1 cellular context compared by ENCODE assay signal in genomic region chr3:170999737-171000242, GRCh38.
TF ChIP-seq lines count a peak whose summit lies in the region.

No MANE protein-coding gene starts in this region.

TF ChIP-seq in SK-N-SH, 30 proteins besides CTCF, POLR2A, EP300 and RAD21 (continued from another document):
- TF ChIP-seq POLR2AphosphoS5 (IDR thresholded peaks at IDR 0.05; ENCODE audit: low read depth, low read length) = peak; percentile 77; the same call in 1 of the 2 replicates
- peak; percentile 93 for TF ChIP-seq FOXM1 (IDR thresholded peaks at IDR 0.05; ENCODE audit: low read depth)
- TF ChIP-seq RCOR1 (IDR thresholded peaks at IDR 0.05; ENCODE audit: low read length) = no peak
- TF ChIP-seq PBX3 (IDR thresholded peaks at IDR 0.05) = peak; percentile 99
- peak; percentile 99 for TF ChIP-seq TCF12 (IDR thresholded peaks at IDR 0.05)
- no peak for TF ChIP-seq GATA2 (CRISPR knock-in tag; IDR thresholded peaks at IDR 0.05)
